In genomic region chr1:108661030-108661609, GRCh38 we compare ENCODE assay signal across 8 cellular contexts. TPM values are rescaled to one million over a fixed set of nuclear protein-coding genes. Genes with fewer than 3 reads are reported as not detected.
A peak's percentile ranks its signal among the peaks of the same experiment; 100 is the strongest.
DNase-seq lines count a peak whose midpoint lies in the region; ATAC-seq and TF ChIP-seq lines count a peak whose summit lies in the region.

TSS of gene HENMT1 (minus strand) at chr1:108661093. CDS start at chr1:108659884, 1,209 bp downstream.

- ATAC-seq in HG03135 (IDR thresholded peaks at IDR 0.05; ENCODE audit: unreplicated experiment) = peak; percentile 87

- peak within 1 kb of the TSS; percentile 30; the same call in 1 of the 2 replicates for H2AFZ ChIP-seq in OCI-LY7 (ENCODE audit: low read length)
- peak within 1 kb of the TSS; percentile 90 for H2AFZ ChIP-seq in parathyroid adenoma

- intact Hi-C loops in OCI-LY7 (cut with micrococcal nuclease; ENCODE audit: unreplicated experiment) = no loop called here
- intact Hi-C loops in head of caudate nucleus (cut with DNase I) = loop anchor here (2.0 kb wide), 1 partner anchor 32 kb away; the partner anchor contains the start of gene PRPF38B
- intact Hi-C loops in thyroid gland (cut with DNase I) = no loop called here

- POLR2A ChIA-PET in OCI-LY7 (lab: Charles Lee) = no interaction called here

- H3K27ac ChIP-seq in OCI-LY7 (ENCODE audit: low read depth, low read length, poor library complexity, severe bottlenecking) (no peak within 1 kb of the TSS), parathyroid adenoma (peak within 1 kb of the TSS; percentile 74), thyroid gland (peak within 1 kb of the TSS; percentile 88 to 93 (median 89))

- WGBS in thyroid gland, 2 donors = 5 to 6% methylated on average over 14 to 56 of the region's 81 CpGs

- peak in 1 of 2 donors; percentile 10 for TF ChIP-seq POLR2A in thyroid gland (IDR thresholded peaks at IDR 0.05)

- H3K79me2 ChIP-seq in OCI-LY7 (ENCODE audit: insufficient read depth, low read depth, low read length) (no peaks in the 10 kb centered on the region), parathyroid adenoma (no peaks in the 10 kb centered on the region)

- H3K4me2 ChIP-seq in OCI-LY7 (ENCODE audit: low read length) (peak within 1 kb of the TSS; percentile 47; the same call in 1 of the 2 replicates), parathyroid adenoma (ENCODE audit: low read length) (peak within 1 kb of the TSS; percentile 75)

- H3K27me3 ChIP-seq in parathyroid adenoma (ENCODE audit: control insufficient read depth, insufficient read depth, low read length) = no peaks in the 10 kb centered on the region
- no peaks in the 10 kb centered on the region for H3K27me3 ChIP-seq in thyroid gland

- H4K20me1 ChIP-seq in OCI-LY7 (ENCODE audit: insufficient read depth, low read length) = no peaks in the 10 kb centered on the region

- no peak within 1 kb of the TSS for H3K4me3 ChIP-seq in OCI-LY7 (ENCODE audit: low read depth, low read length, poor library complexity, severe bottlenecking)
- H3K4me3 ChIP-seq in parathyroid adenoma (ENCODE audit: low read depth, low read length) = peak within 1 kb of the TSS; percentile 53
- peak within 1 kb of the TSS; percentile 11 to 97 (median 44) for H3K4me3 ChIP-seq in thyroid gland (replicated peaks in 1 of 3)

- no peak within 1 kb of the TSS for H3K9ac ChIP-seq in parathyroid adenoma

- BruUV-seq in OCI-LY7 (replicated peaks; lab: Mats Ljungman, UMichigan) = no TSS peak

- TF ChIP-seq CTCF in OCI-LY7 (conservative IDR thresholded peaks at IDR 0.05; ENCODE audit: low read length) (no peak), parathyroid adenoma (IDR thresholded peaks at IDR 0.05) (no peak), thyroid gland (IDR thresholded peaks at IDR 0.05) (no peak)

- H3K36me3 ChIP-seq in OCI-LY7 (ENCODE audit: insufficient read depth, low read length) = no peaks in the 10 kb centered on the region
- no peaks in the 10 kb centered on the region for H3K36me3 ChIP-seq in parathyroid adenoma (ENCODE audit: control insufficient read depth, insufficient read depth, low read length)
- H3K36me3 ChIP-seq in thyroid gland = no peaks in the 10 kb centered on the region

- no peaks in the 10 kb centered on the region for H3K9me2 ChIP-seq in OCI-LY7 (ENCODE audit: insufficient read depth, low read length)

- H3K4me1 ChIP-seq in OCI-LY7 (ENCODE audit: insufficient read depth, low read length, poor library complexity, severe bottlenecking) (no peaks in the 10 kb centered on the region), parathyroid adenoma (no peaks in the 10 kb centered on the region), thyroid gland (peaks cover 0 to 4% of the 10 kb centered on the region in 2 donors)

- CTCF ChIA-PET in OCI-LY7 (lab: Charles Lee; ENCODE audit: unreplicated experiment) = no interaction called here

- peak; percentile 79 for DNase-seq in NCI-H748 (lab: John Stamatoyannopoulos, UW; ENCODE audit: unreplicated experiment)
- DNase-seq in NCI-H748 treated with DMSO at 0.1 percent for 48 hours (lab: John Stamatoyannopoulos, UW) = no peak
- no peak for DNase-seq in OCI-LY7 (ENCODE audit: low spot score)
- DNase-seq in activated naive CD4-positive, alpha-beta T cell treated with Interleukin-2 at 50 U/mL for 16 hours = peak; percentile 84
- peak; percentile 20 to 82 (median 68) for DNase-seq in head of caudate nucleus
- peak; percentile 44 to 47 for DNase-seq in thyroid gland

- H3K9me3 ChIP-seq in OCI-LY7 (ENCODE audit: low read length) (no peaks in the 10 kb centered on the region), parathyroid adenoma (ENCODE audit: control insufficient read depth, low read length) (no peaks in the 10 kb centered on the region), thyroid gland (no peaks in the 10 kb centered on the region)

RNA-seq across cellular contexts. Expression of gene HENMT1, which starts in this region (rescaled TPM):
- total RNA-seq in OCI-LY7 (2014; rRNA removed; shearing (Covaris generic)) = not detected in 2 replicates
- total RNA-seq in OCI-LY7 (2022) = 0.35 and 0.84 TPM in 2 replicates
- 1 to 10 TPM; 1.5 to 7.3 (median 3.2) TPM for total RNA-seq in thyroid gland

Comparison
In these comparisons a context has a peak if more than half of its experiments do, and no peak if none do; other contexts are left out.
1. DNase-seq: peak in NCI-H748 (single experiment), activated naive CD4-positive, alpha-beta T cell treated with Interleukin-2 at 50 U/mL for 16 hours (single experiment), head of caudate nucleus (42 of 42) and thyroid gland (2 of 2); none in NCI-H748 treated with DMSO at 0.1 percent for 48 hours (single experiment) and OCI-LY7 (single experiment).